In genomic region chr7:22665816-22666375, GRCh38 we compare ENCODE assay signal across 17 cellular contexts.
DNase-seq lines count a peak whose midpoint lies in the region; ATAC-seq, FAIRE-seq and TF ChIP-seq lines count a peak whose summit lies in the region.
"Had no signal": no experiment of that assay in that cellular context is flagged by ENCODE, and none has a peak within 500 bp of the region (broad histone marks: within the 10 kb centered on the region; RNA-seq: fewer than 3 reads in every experiment).

No MANE protein-coding gene starts in this region.

- H3K27ac Mint-ChIP-seq in activated naive CD4-positive, alpha-beta T cell treated with anti-CD3 and anti-CD28 coated beads, Interleukin-2, amount 50 U/mL, for 72 hours = no peak overlapping the region
- H3K27ac Mint-ChIP-seq in astrocyte (ENCODE audit: unreplicated experiment) = peak overlapping the region; percentile 75
- H3K27ac Mint-ChIP-seq: activated naive CD8-positive, alpha-beta T cell had no signal

- peaks cover 45% of the 10 kb centered on the region for H3K4me1 Mint-ChIP-seq in astrocyte (ENCODE audit: low read depth, unreplicated experiment)
- H3K4me1 Mint-ChIP-seq: central memory CD8-positive, alpha-beta T cell had no signal

- peaks cover 0 to 3% of the 10 kb centered on the region in 2 donors for H3K9me3 Mint-ChIP-seq in activated naive CD4-positive, alpha-beta T cell treated with anti-CD3 and anti-CD28 coated beads, Interleukin-2, amount 50 U/mL, for 72 hours
- H3K9me3 Mint-ChIP-seq in astrocyte (ENCODE audit: unreplicated experiment) = no peaks in the 10 kb centered on the region
- H3K9me3 Mint-ChIP-seq: central memory CD8-positive, alpha-beta T cell had no signal

- peaks cover 38% of the 10 kb centered on the region for H3K4me1 ChIP-seq in PC-3 (ENCODE audit: insufficient read depth, low read length)
- peaks cover 51% of the 10 kb centered on the region for H3K4me1 ChIP-seq in astrocyte (ENCODE audit: insufficient read depth, low read length)

- no peak overlapping the region for H3K4me3 Mint-ChIP-seq in astrocyte (ENCODE audit: unreplicated experiment)
- H3K4me3 Mint-ChIP-seq: activated naive CD8-positive, alpha-beta T cell; central memory CD8-positive, alpha-beta T cell had no signal

- no peaks in the 10 kb centered on the region for H3F3A ChIP-seq in PC-3 (ENCODE audit: low read length, unreplicated experiment)

- H4K20me1 ChIP-seq in PC-3 (ENCODE audit: low read length) (no peaks in the 10 kb centered on the region), astrocyte (ENCODE audit: insufficient read depth, low read length) (no peaks in the 10 kb centered on the region)

- ATAC-seq in activated naive CD4-positive, alpha-beta T cell treated with anti-CD3 and anti-CD28 coated beads, Interleukin-2, amount 50 U/mL, for 72 hours = peak; percentile 50 to 59
- no peak for ATAC-seq in PC-3

- H3K79me2 ChIP-seq in PC-3 (ENCODE audit: low read length) (no peaks in the 10 kb centered on the region), astrocyte (ENCODE audit: insufficient read depth, low read length) (no peaks in the 10 kb centered on the region)

- DNase-seq in activated naive CD4-positive, alpha-beta T cell treated with anti-CD3 and anti-CD28 coated beads, Interleukin-2, amount 50 U/mL, for 72 hours (ENCODE audit: low spot score in 2 of 2) = peak in 1 of 2 donors; percentile 34
- no peak for DNase-seq in activated naive CD4-positive, alpha-beta T cell treated with anti-CD3 and anti-CD28 coated beads, Interleukin-2, amount 50 U/mL, for 16 hours
- peak; percentile 49 for DNase-seq in PC-3
- DNase-seq in astrocyte (ENCODE audit: low read depth) = no peak
- DNase-seq in stimulated activated CD8-positive, alpha-beta memory T cell treated with anti-CD3 and anti-CD28 coated beads, Interleukin-4, amount 100 ng/mL, for 48 hours = peak; percentile 61
- no peak for DNase-seq in NCI-H1417 (lab: John Stamatoyannopoulos, UW)
- DNase-seq in foreskin fibroblast = no peak
- no peak for DNase-seq in NOMO-1 treated with dmso at 0.1 percent for 144 hours (lab: John Stamatoyannopoulos, UW; ENCODE audit: unreplicated experiment)
- DNase-seq: AML-193; DMS79 treated with DMSO at 0.1 percent for 48 hours; KG1; kidney glomerular epithelial cell; NCI-H2081 treated with DMSO at 0.1 percent for 48 hours; stimulated activated naive CD4-positive, alpha-beta T cell treated with Interleukin-2 at 50 U/mL for 16 hours had no signal

- H3K27ac ChIP-seq in PC-3 (ENCODE audit: low read length) = peak overlapping the region; percentile 99
- H3K27ac ChIP-seq in astrocyte (ENCODE audit: low read depth, low read length) = no peak overlapping the region

- no peaks in the 10 kb centered on the region for H3K9me3 ChIP-seq in PC-3 (ENCODE audit: low read length)
- H3K9me3 ChIP-seq in astrocyte (ENCODE audit: insufficient read depth, low read depth, low read length) = no peaks in the 10 kb centered on the region

- H3K36me3 Mint-ChIP-seq in activated naive CD4-positive, alpha-beta T cell treated with anti-CD3 and anti-CD28 coated beads, Interleukin-2, amount 50 U/mL, for 72 hours = no peaks in the 10 kb centered on the region
- no peaks in the 10 kb centered on the region for H3K36me3 Mint-ChIP-seq in astrocyte (ENCODE audit: low read depth, unreplicated experiment)
- H3K36me3 Mint-ChIP-seq: activated naive CD8-positive, alpha-beta T cell had no signal

- no peaks in the 10 kb centered on the region for H3K27me3 ChIP-seq in PC-3 (ENCODE audit: low read length)
- no peaks in the 10 kb centered on the region for H3K27me3 ChIP-seq in astrocyte (ENCODE audit: insufficient read depth, low read length)

- H3K36me3 ChIP-seq in PC-3 (ENCODE audit: low read depth, low read length) (no peaks in the 10 kb centered on the region), astrocyte (ENCODE audit: insufficient read depth, low read length) (no peaks in the 10 kb centered on the region)

- no peaks in the 10 kb centered on the region for H3K27me3 Mint-ChIP-seq in astrocyte (ENCODE audit: low read depth, unreplicated experiment)

- POLR2A ChIA-PET in PC-3 (lab: Charles Lee; ENCODE audit: unreplicated experiment) = no interaction called here

- H2AFZ ChIP-seq in PC-3 (ENCODE audit: low read length) (no peak overlapping the region), astrocyte (ENCODE audit: low read depth, low read length) (no peak overlapping the region)

- no TSS peak for BruUV-seq in PC-3 (replicated peaks; lab: Mats Ljungman, UMichigan)

- FAIRE-seq in astrocyte (lab: Jason Lieb, UNC) = no peak
- FAIRE-seq: GM19239 had no signal

- TF ChIP-seq CTCF in PC-3 (conservative IDR thresholded peaks at IDR 0.05; ENCODE audit: low read depth, low read length) (no peak), astrocyte (IDR thresholded peaks at IDR 0.05; ENCODE audit: insufficient read depth, low read depth, low read length) (no peak), foreskin fibroblast (IDR thresholded peaks at IDR 0.05; ENCODE audit: low read depth, low read length) (no peak)

- H3K9me2 ChIP-seq in PC-3 (replicated peaks; ENCODE audit: low read length) = no peaks in the 10 kb centered on the region

- H3K4me2 ChIP-seq in PC-3 (ENCODE audit: low read length) (peak overlapping the region; percentile 60; the same call in 1 of the 2 replicates), astrocyte (ENCODE audit: low read length) (no peak overlapping the region)

- intact Hi-C loops in PC-3 (cut with micrococcal nuclease) = no loop called here

- H3K4me3 ChIP-seq in PC-3 (ENCODE audit: low read length) (no peak overlapping the region), astrocyte (ENCODE audit: insufficient read depth, low read depth, low read length) (no peak overlapping the region), foreskin fibroblast (ENCODE audit: low read depth in 1 of 2, low read length in 2 of 2) (no peak overlapping the region)

- H3K9ac ChIP-seq in PC-3 (ENCODE audit: low read length) = peak overlapping the region; percentile 93
- no peak overlapping the region for H3K9ac ChIP-seq in astrocyte (ENCODE audit: low read length)

- CTCF ChIA-PET in PC-3 (lab: Charles Lee) = no interaction called here

Comparison
In these comparisons a context has a peak if more than half of its experiments do, and no peak if none do; other contexts are left out.
1. DNase-seq: peak in PC-3 (single experiment) and stimulated activated CD8-positive, alpha-beta memory T cell treated with anti-CD3 and anti-CD28 coated beads, Interleukin-4, amount 100 ng/mL, for 48 hours (single experiment); none in activated naive CD4-positive, alpha-beta T cell treated with anti-CD3 and anti-CD28 coated beads, Interleukin-2, amount 50 U/mL, for 16 hours (single experiment), astrocyte (single experiment), NCI-H1417 (0 of 3), foreskin fibroblast (0 of 2) and NOMO-1 treated with dmso at 0.1 percent for 144 hours (single experiment).